ENCODE assay signal across 20 cellular contexts in the genomic region with DNA sequence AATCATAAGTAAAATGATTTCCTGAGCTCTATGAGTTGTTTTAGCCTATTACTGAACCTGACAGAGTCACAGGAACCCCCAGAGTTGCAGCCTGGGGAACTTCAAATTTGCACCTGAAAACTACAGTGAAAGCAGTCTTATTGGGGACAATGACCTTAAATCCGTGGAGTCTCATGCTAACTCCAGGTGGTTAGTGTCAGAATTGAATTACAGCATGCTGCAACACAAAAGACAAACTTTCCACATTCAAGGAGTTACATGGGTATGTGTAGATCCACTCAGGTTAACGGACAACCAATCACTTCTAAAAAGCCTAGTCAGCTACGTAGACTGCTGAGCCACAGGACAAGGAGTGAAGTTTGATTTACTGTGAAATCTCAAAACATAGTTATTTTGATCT.
"Had no signal": no experiment of that assay in that cellular context is flagged by ENCODE, and none has a peak within 500 bp of the region (broad histone marks: within the 10 kb centered on the region; RNA-seq: fewer than 3 reads in every experiment).

No MANE protein-coding gene starts in this region.

- H3K36me3 ChIP-seq: neural progenitor cell, prostate gland had no signal

- H3K27ac Mint-ChIP-seq: activated CD4-positive, alpha-beta T cell treated with anti-CD3 and anti-CD28 coated beads, Interleukin-2, amount 10 ng/mL, durations not matched to agents 24 days and 14 days; activated CD8-positive, alpha-beta T cell treated with anti-CD3 and anti-CD28 coated beads for 36 hours; activated naive CD8-positive, alpha-beta T cell treated with anti-CD3 and anti-CD28 coated beads, Interleukin-2, amount 10 ng/mL, durations not matched to agents 7 days and 5 days; activated T-helper 17 cell treated with anti-CD3 and anti-CD28 coated beads, Interleukin-2, amount 50 U/mL, for 72 hours; neural progenitor cell had no signal

- H3K27me3 Mint-ChIP-seq: activated CD4-positive, alpha-beta T cell treated with anti-CD3 and anti-CD28 coated beads, Interleukin-2, amount 10 ng/mL, durations not matched to agents 24 days and 14 days; activated CD8-positive, alpha-beta T cell treated with anti-CD3 and anti-CD28 coated beads for 36 hours; activated naive CD8-positive, alpha-beta T cell treated with anti-CD3 and anti-CD28 coated beads, Interleukin-2, amount 10 ng/mL, durations not matched to agents 7 days and 5 days; activated T-helper 17 cell treated with anti-CD3 and anti-CD28 coated beads, Interleukin-2, amount 50 U/mL, for 72 hours; naive thymus-derived CD4-positive, alpha-beta T cell had no signal

- ATAC-seq: activated CD8-positive, alpha-beta T cell treated with anti-CD3 and anti-CD28 coated beads for 36 hours; activated T-helper 17 cell treated with anti-CD3 and anti-CD28 coated beads, Interleukin-2, amount 50 U/mL, for 72 hours; body of pancreas; naive thymus-derived CD4-positive, alpha-beta T cell had no signal

- H3K4me3 Mint-ChIP-seq: activated CD4-positive, alpha-beta T cell treated with anti-CD3 and anti-CD28 coated beads, Interleukin-2, amount 10 ng/mL, durations not matched to agents 24 days and 14 days; activated CD8-positive, alpha-beta T cell treated with anti-CD3 and anti-CD28 coated beads for 36 hours; activated naive CD8-positive, alpha-beta T cell treated with anti-CD3 and anti-CD28 coated beads, Interleukin-2, amount 10 ng/mL, durations not matched to agents 7 days and 5 days; activated T-helper 17 cell treated with anti-CD3 and anti-CD28 coated beads, Interleukin-2, amount 50 U/mL, for 72 hours; naive thymus-derived CD4-positive, alpha-beta T cell; neural progenitor cell had no signal

- DNase-seq: activated CD4-positive, alpha-beta T cell treated with anti-CD3 and anti-CD28 coated beads, Interleukin-2, amount 10 ng/mL, durations not matched to agents 24 days and 14 days; activated CD4-positive, CD25-positive, alpha-beta regulatory T cell; activated CD8-positive, alpha-beta T cell treated with anti-CD3 and anti-CD28 coated beads for 36 hours; activated naive CD4-positive, alpha-beta T cell; activated naive CD8-positive, alpha-beta T cell treated with anti-CD3 and anti-CD28 coated beads, Interleukin-2, amount 10 ng/mL, durations not matched to agents 7 days and 5 days; activated T-cell treated with anti-CD3 and anti-CD28 coated beads, Interleukin-2, amount 50 U/mL, for 1 hour; body of pancreas; erythroblast; mesenchymal stem cell; naive thymus-derived CD4-positive, alpha-beta T cell; stimulated activated CD4-positive, alpha-beta T cell treated with anti-CD3 and anti-CD28 coated beads, Interleukin-2, amount 100 ng/mL, for 24 hours; stimulated activated naive CD4-positive, alpha-beta T cell treated with Interleukin-2 at 50 U/mL for 16 hours; substantia nigra; T-helper 1 cell; T-helper 9 cell; tibial artery had no signal

- H3K9ac ChIP-seq: neural progenitor cell had no signal

- H3K9me3 Mint-ChIP-seq: activated CD4-positive, alpha-beta T cell treated with anti-CD3 and anti-CD28 coated beads, Interleukin-2, amount 10 ng/mL, durations not matched to agents 24 days and 14 days; activated CD8-positive, alpha-beta T cell treated with anti-CD3 and anti-CD28 coated beads for 36 hours; activated naive CD8-positive, alpha-beta T cell treated with anti-CD3 and anti-CD28 coated beads, Interleukin-2, amount 10 ng/mL, durations not matched to agents 7 days and 5 days; activated T-helper 17 cell treated with anti-CD3 and anti-CD28 coated beads, Interleukin-2, amount 50 U/mL, for 72 hours; neural progenitor cell had no signal

- H3K9me3 ChIP-seq: body of pancreas, prostate gland, right atrium auricular region, tibial artery had no signal

- H3K36me3 Mint-ChIP-seq: neural progenitor cell had no signal

- H3K27ac ChIP-seq: body of pancreas, neural progenitor cell, prostate gland, right atrium auricular region, tibial artery had no signal

- H3K4me1 Mint-ChIP-seq: activated T-helper 17 cell treated with anti-CD3 and anti-CD28 coated beads, Interleukin-2, amount 50 U/mL, for 72 hours had no signal

- H3K27me3 ChIP-seq: body of pancreas, neural progenitor cell, right atrium auricular region, tibial artery had no signal

- H3K4me3 ChIP-seq: body of pancreas, neural progenitor cell, prostate gland, right atrium auricular region, tibial artery had no signal
